Comparison of ENCODE assay signal across 1 cellular context in genomic region chr6:130529569-130530149, GRCh38.
TF ChIP-seq lines count a peak whose summit lies in the region.

No MANE protein-coding gene starts in this region.

TF ChIP-seq in H1, 55 proteins besides CTCF, POLR2A, EP300 and RAD21 (continued from another document):
- TF ChIP-seq CHD2 (IDR thresholded peaks at IDR 0.05; ENCODE audit: low read length) (no peak), BACH1 (IDR thresholded peaks at IDR 0.05; ENCODE audit: low read length) (no peak), PHF8 (conservative IDR thresholded peaks at IDR 0.05; ENCODE audit: low read depth, low read length) (no peak), E2F6 (IDR thresholded peaks at IDR 0.05) (no peak), HDAC6 (IDR thresholded peaks at IDR 0.05; ENCODE audit: low read depth, low read length) (no peak), SP4 (IDR thresholded peaks at IDR 0.05; ENCODE audit: low read length) (no peak)
